ENCODE assay signal across 11 cellular contexts in genomic region chr5:140548791-140549190, GRCh38. TPM values are rescaled to one million over a fixed set of nuclear protein-coding genes. Genes with fewer than 3 reads are reported as not detected.
A peak's percentile ranks its signal among the peaks of the same experiment; 100 is the strongest.
DNase-seq lines count a peak whose midpoint lies in the region; ATAC-seq, FAIRE-seq and TF ChIP-seq lines count a peak whose summit lies in the region.
"Had no signal": no experiment of that assay in that cellular context is flagged by ENCODE, and none has a peak within 500 bp of the region (broad histone marks: within the 10 kb centered on the region; RNA-seq: fewer than 3 reads in every experiment).

No MANE protein-coding gene starts in this region.

- H3K27me3 ChIP-seq in H9 (ENCODE audit: insufficient read depth, low read length) (no peaks in the 10 kb centered on the region), hepatocyte (no peaks in the 10 kb centered on the region), small intestine (ENCODE audit: control insufficient read depth in 2 of 2, insufficient read depth in 2 of 2, low read length in 2 of 2) (no peaks in the 10 kb centered on the region)

- H4K5ac ChIP-seq in H9 (ENCODE audit: insufficient read length, low read depth, low read length) = no peak overlapping the region

- WGBS in H9 (ENCODE audit: extremely low coverage, insufficient read length, low lambda C conversion rate) = no CpG with 5 or more reads among the region's 7 CpGs
- WGBS in hepatocyte (ENCODE audit: low lambda C conversion rate, missing lambda C conversion rate) = 88% methylated on average over 7 of the region's 7 CpGs
- 80 to 88% (median 84%) methylated on average over 7 of the region's 7 CpGs for WGBS in small intestine, 3 donors

- H3K4ac ChIP-seq in H9 (ENCODE audit: low read depth, low read length) = no peak overlapping the region

- no peak overlapping the region for H2BK5ac ChIP-seq in H9 (ENCODE audit: insufficient read length, low read length)

- peaks cover 7% of the 10 kb centered on the region for H3K23me2 ChIP-seq in H9 (ENCODE audit: insufficient read length, low read depth, low read length, poor library complexity, severe bottlenecking)

- no peak overlapping the region for H4K8ac ChIP-seq in H9 (replicated peaks; ENCODE audit: insufficient read length, low read depth, low read length)

- DNase-seq in H9 = no peak
- no peak for DNase-seq in activated B cell treated with CpG ODN at 0.5 μM for 24 hours
- no peak for DNase-seq in hepatocyte (ENCODE audit: low spot score)
- no peak for DNase-seq in small intestine
- no peak for DNase-seq in NCI-H1105 treated with DMSO at 0.1 percent for 48 hours (lab: John Stamatoyannopoulos, UW)
- DNase-seq in stimulated activated CD4-positive, alpha-beta T cell treated with anti-CD3 and anti-CD28 coated beads, Interleukin-4, amount 100 ng/mL, for 24 hours = no peak
- no peak for DNase-seq in mucosa of descending colon
- DNase-seq: cortex of kidney, NCI-H1417, T1000 had no signal

- H4K20me1 ChIP-seq in H9 (ENCODE audit: control insufficient read depth, insufficient read depth, insufficient read length) (no peaks in the 10 kb centered on the region), hepatocyte (ENCODE audit: insufficient read depth, poor library complexity, severe bottlenecking) (no peaks in the 10 kb centered on the region)

- H3K4me2 ChIP-seq in H9 (ENCODE audit: insufficient read depth, insufficient read length, low read length) (no peak overlapping the region), hepatocyte (peak overlapping the region; percentile 82)

- intact Hi-C loops in activated B cell treated with CpG ODN at 0.5 μM for 24 hours (cut with micrococcal nuclease) = loop anchor here (5.0 kb wide), 1 partner anchor 146 kb away; the partner anchor contains the start of gene ANKHD1
- intact Hi-C loops in mucosa of descending colon (cut with DNase I, micrococcal nuclease) = loop anchor here in 1 of 2 donors (10.0 kb wide), 2 partner anchors 86 to 184 kb away; partner anchors contain the start of genes CD14, SLC4A9 and TMCO6

- H3T11ph ChIP-seq in H9 (ENCODE audit: low read length) = no peak overlapping the region

- H3K36me3 ChIP-seq in hepatocyte (replicated peaks; ENCODE audit: insufficient read depth, low read depth) = no peaks in the 10 kb centered on the region
- H3K36me3 ChIP-seq in small intestine (ENCODE audit: control insufficient read depth in 2 of 2, insufficient read depth in 2 of 2, low read length in 2 of 2) = peaks cover 8% of the 10 kb centered on the region in 2 donors
- no peaks in the 10 kb centered on the region for H3K36me3 ChIP-seq in mucosa of descending colon (ENCODE audit: low read depth)

- H3K27ac ChIP-seq in H9 (ENCODE audit: insufficient read length, low read depth, low read length) (no peak overlapping the region), hepatocyte (peak overlapping the region; percentile 76), small intestine (ENCODE audit: low read depth in 1 of 2, low read length in 1 of 2) (peak overlapping the region; percentile 95 to 99)

- H2BK20ac ChIP-seq in H9 (ENCODE audit: low read depth, low read length, poor library complexity, severe bottlenecking) = no peak overlapping the region

- H3K27me3 Mint-ChIP-seq in H9 (ENCODE audit: low read depth) (no peaks in the 10 kb centered on the region), activated B cell treated with CpG ODN at 0.5 μM for 24 hours (no peaks in the 10 kb centered on the region)

- H2AK5ac ChIP-seq in H9 (ENCODE audit: insufficient read length, low read length) = no peak overlapping the region

- H3K79me1 ChIP-seq in H9 (ENCODE audit: insufficient read depth, low read depth, low read length, poor library complexity, severe bottlenecking) = no peaks in the 10 kb centered on the region

- POLR2A ChIA-PET in activated B cell treated with CpG ODN at 0.5 μM for 24 hours (lab: Charles Lee) = interaction anchor here (0.6 to 4.4 kb wide), 7 partner anchors 9 to 430 kb away, joined by 11 to 39 read pairs (median 16); partner anchors contain the start of genes ANKHD1, APBB3, IK and NDUFA2

- H3K9me2 ChIP-seq in hepatocyte (replicated peaks; ENCODE audit: insufficient read depth) = no peaks in the 10 kb centered on the region

- H3K18ac ChIP-seq in H9 (ENCODE audit: insufficient read length, low read depth, low read length) = no peak overlapping the region

- no peaks in the 10 kb centered on the region for H3K79me2 ChIP-seq in H9 (ENCODE audit: insufficient read depth, low read length)
- H3K79me2 ChIP-seq in hepatocyte = peaks cover 15% of the 10 kb centered on the region

- FAIRE-seq in small intestine (lab: Jason Lieb, UNC) = no peak

- H2BK12ac ChIP-seq in H9 (ENCODE audit: insufficient read length, low read depth, low read length) = no peak overlapping the region

- H3K36me3 Mint-ChIP-seq in H9 (ENCODE audit: insufficient read depth in 1 of 3, low read depth in 3 of 3) (peaks cover 18 to 67% (median 48%) of the 10 kb centered on the region in 3 experiments; a peak in 6 of 7 replicates), activated B cell treated with CpG ODN at 0.5 μM for 24 hours (ENCODE audit: low read depth) (peaks cover 57% of the 10 kb centered on the region)

- no peak overlapping the region for H3K23ac ChIP-seq in H9 (ENCODE audit: insufficient read length, low read depth, low read length)

- H3K4me3 Mint-ChIP-seq in H9 (peak overlapping the region; percentile 73 to 79), activated B cell treated with CpG ODN at 0.5 μM for 24 hours (peak overlapping the region; percentile 86)

- H2AFZ ChIP-seq in H9 (ENCODE audit: low read length) (no peak overlapping the region), hepatocyte (no peak overlapping the region)

- H3K9me3 Mint-ChIP-seq in H9 = no peaks in the 10 kb centered on the region
- H3K9me3 Mint-ChIP-seq in activated B cell treated with CpG ODN at 0.5 μM for 24 hours = no peaks in the 10 kb centered on the region

- no peak overlapping the region for H3K9ac ChIP-seq in H9 (ENCODE audit: extremely low read depth, insufficient read length, low read length)

- H3K4me3 ChIP-seq in hepatocyte (no peak overlapping the region), small intestine (ENCODE audit: low read depth in 1 of 2, low read length in 2 of 2) (no peak overlapping the region), mucosa of descending colon (no peak overlapping the region)

- no peak for ATAC-seq in activated B cell treated with CpG ODN at 0.5 μM for 24 hours (ENCODE audit: low read depth)
- no peak for ATAC-seq in HG03196 (IDR thresholded peaks at IDR 0.05; ENCODE audit: unreplicated experiment)
- no peak for ATAC-seq in mucosa of descending colon

- 0 out of 2 replicates have a peak, but pooled peaks cover 7% of the 10 kb centered on the region for H3K4me1 ChIP-seq in H9 (ENCODE audit: insufficient read depth, low read length)
- H3K4me1 ChIP-seq in hepatocyte (ENCODE audit: insufficient read depth) = peaks cover 23% of the 10 kb centered on the region
- H3K4me1 ChIP-seq in small intestine (ENCODE audit: control insufficient read depth in 2 of 2, insufficient read depth in 1 of 2, low read depth in 1 of 2, low read length in 1 of 2) = peaks cover 8 to 20% of the 10 kb centered on the region in 2 donors
- H3K4me1 ChIP-seq in mucosa of descending colon (ENCODE audit: low read depth) = peaks cover 44% of the 10 kb centered on the region

- H4K91ac ChIP-seq in H9 (ENCODE audit: insufficient read length, low read depth, low read length) = no peak overlapping the region

- no peak overlapping the region for H2BK120ac ChIP-seq in H9 (ENCODE audit: low read depth, low read length, poor library complexity, severe bottlenecking)

- H3K9me3 ChIP-seq in H9 (ENCODE audit: control insufficient read depth, low read depth, low read length) = no peaks in the 10 kb centered on the region
- no peaks in the 10 kb centered on the region for H3K9me3 ChIP-seq in hepatocyte (ENCODE audit: low read depth)
- no peaks in the 10 kb centered on the region for H3K9me3 ChIP-seq in small intestine (ENCODE audit: control insufficient read depth, low read depth)
- H3K9me3 ChIP-seq in mucosa of descending colon = no peaks in the 10 kb centered on the region

- no peak overlapping the region for H3K56ac ChIP-seq in H9 (ENCODE audit: insufficient read length, low read depth, low read length)

- TF ChIP-seq CTCF in H9 (conservative IDR thresholded peaks at IDR 0.05) (no peak), activated B cell treated with CpG ODN at 0.5 μM for 24 hours (IDR thresholded peaks at IDR 0.05) (no peak), hepatocyte (IDR thresholded peaks at IDR 0.05; ENCODE audit: poor library complexity) (no peak), mucosa of descending colon (IDR thresholded peaks at IDR 0.05) (no peak)

- peaks cover 23 to 26% of the 10 kb centered on the region in 2 experiments for H3K4me1 Mint-ChIP-seq in H9
- H3K4me1 Mint-ChIP-seq in activated B cell treated with CpG ODN at 0.5 μM for 24 hours = peaks cover 39% of the 10 kb centered on the region

- CTCF ChIA-PET in activated B cell treated with CpG ODN at 0.5 μM for 24 hours (lab: Charles Lee) = interaction anchor here (2.3 kb wide), 1 partner anchor 98 kb away, joined by 12 read pairs; the partner anchor contains the start of genes IK and NDUFA2

- peak overlapping the region in 2 of 3 experiments; percentile 79 to 99; a peak in 4 of 7 replicates for H3K27ac Mint-ChIP-seq in H9
- H3K27ac Mint-ChIP-seq in activated B cell treated with CpG ODN at 0.5 μM for 24 hours = peak overlapping the region; percentile 95

- no peak overlapping the region for H2BK15ac ChIP-seq in H9 (ENCODE audit: low read depth, low read length)

- H3K14ac ChIP-seq in H9 (ENCODE audit: insufficient read depth, low read length) = no peak overlapping the region

RNA-seq across cellular contexts. Expression of gene EIF4EBP3, which starts 1.3 kb away (rescaled TPM):
- total RNA-seq in H9 (2021) = 7.7 and 10.1 TPM in 2 replicates
- total RNA-seq in activated B cell treated with CpG ODN at 0.5 μM for 24 hours = 14.4 and 18.2 TPM in 2 replicates
- total RNA-seq in hepatocyte = 2.7 and 3.5 TPM in 2 replicates
- 6.6 and 6.9 TPM in 2 replicates for polyA plus RNA-seq in hepatocyte
- polyA plus RNA-seq in small intestine = 10 to 100 TPM; 38.7 to 100.0 (median 82.7) TPM
- 10 to 100 TPM; 18.5 to 51.9 (median 23.1) TPM for total RNA-seq in mucosa of descending colon

RNA-seq across cellular contexts. Expression of gene SRA1, which starts 8.5 kb away (rescaled TPM):
- total RNA-seq in H9 (2021) = 49.3 and 54.0 TPM in 2 replicates
- total RNA-seq in activated B cell treated with CpG ODN at 0.5 μM for 24 hours = 41.1 and 41.8 TPM in 2 replicates
- 24.4 and 26.5 TPM in 2 replicates for total RNA-seq in hepatocyte
- polyA plus RNA-seq in hepatocyte = 66.4 and 66.6 TPM in 2 replicates
- polyA plus RNA-seq in small intestine = 10 to 100 TPM; 28.5 to 49.9 (median 36.2) TPM
- 10 to 100 TPM; 27.9 to 38.0 (median 31.8) TPM for total RNA-seq in mucosa of descending colon

RNA-seq across cellular contexts. Expression of gene APBB3, which starts 15.6 kb away (rescaled TPM):
- 23.8 and 23.9 TPM in 2 replicates for total RNA-seq in H9 (2021)
- total RNA-seq in activated B cell treated with CpG ODN at 0.5 μM for 24 hours = 36.0 and 37.5 TPM in 2 replicates
- 19.5 and 21.0 TPM in 2 replicates for total RNA-seq in hepatocyte
- polyA plus RNA-seq in hepatocyte = 41.5 and 51.5 TPM in 2 replicates
- 10 to 100 TPM in 2 of 3 donors, 1 to 10 TPM in 1; 9.5 to 21.7 (median 13.0) TPM for polyA plus RNA-seq in small intestine
- 10 to 100 TPM; 18.8 to 32.5 (median 21.2) TPM for total RNA-seq in mucosa of descending colon

RNA-seq across cellular contexts. Expression of gene SLC35A4, which starts 15.8 kb away (rescaled TPM):
- total RNA-seq in H9 (2021) (92.0 and 92.3 TPM in 2 replicates), activated B cell treated with CpG ODN at 0.5 μM for 24 hours (76.0 and 77.9 TPM in 2 replicates), hepatocyte (29.2 and 34.1 TPM in 2 replicates), mucosa of descending colon (10 to 100 TPM; 65.5 to 96.9 (median 93.8) TPM)
- polyA plus RNA-seq in hepatocyte (70.4 and 81.0 TPM in 2 replicates), small intestine (10 to 100 TPM; 35.7 to 74.6 (median 52.3) TPM)
